Comparison of ENCODE assay signal across 26 cellular contexts in the genomic region with DNA sequence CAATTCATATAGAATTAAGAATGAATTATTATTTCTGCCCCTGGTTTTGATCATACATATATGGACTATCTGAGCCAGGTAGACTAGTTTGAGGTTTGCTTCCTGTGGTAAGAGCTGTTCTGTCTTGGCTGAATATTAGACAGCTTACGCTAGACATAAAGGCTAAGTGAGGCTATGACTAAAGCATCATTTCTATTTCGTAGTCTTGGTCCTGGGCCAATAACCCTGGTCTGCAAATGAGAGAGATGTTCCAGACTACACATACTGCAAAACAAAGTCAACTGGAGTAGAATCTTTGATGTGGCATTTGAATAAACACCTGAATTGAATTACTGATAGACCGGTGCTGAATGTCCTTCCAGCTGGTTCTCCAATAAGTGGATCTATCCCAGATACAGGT. TPM values are rescaled to one million over a fixed set of nuclear protein-coding genes. Genes with fewer than 3 reads are reported as not detected.
"Had no signal": no experiment of that assay in that cellular context is flagged by ENCODE, and none has a peak within 500 bp of the region (broad histone marks: within the 10 kb centered on the region; RNA-seq: fewer than 3 reads in every experiment).

No MANE protein-coding gene starts in this region.

- H3K27me3 ChIP-seq: adrenal gland, MG63 had no signal

- H3K4me1 ChIP-seq: adrenal gland had no signal

- H3K9ac ChIP-seq: KMS-11 had no signal

- H3K4me3 ChIP-seq: adrenal gland, MG63, PC-9 had no signal

- H3K36me3 ChIP-seq: adrenal gland, MG63, WERI-Rb-1 had no signal

- H3K27ac ChIP-seq: adrenal gland, KMS-11, PC-9, WERI-Rb-1 had no signal

- H2AFZ ChIP-seq: PC-9 had no signal

- H3K27ac Mint-ChIP-seq: activated CD4-positive, alpha-beta memory T cell treated with anti-CD3 and anti-CD28 coated beads, Interleukin-2, amount 10 ng/mL, durations not matched to agents 7 days and 5 days; activated CD4-positive, alpha-beta T cell treated with anti-CD3 and anti-CD28 coated beads for 36 hours; activated naive CD4-positive, alpha-beta T cell treated with anti-CD3 and anti-CD28 coated beads, Interleukin-2, amount 10 ng/mL, durations not matched to agents 7 days and 5 days; activated naive CD8-positive, alpha-beta T cell treated with anti-CD3 and anti-CD28 coated beads, Interleukin-2, amount 10 ng/mL, durations not matched to agents 7 days and 5 days; activated T-helper 2 cell treated with anti-CD3 and anti-CD28 coated beads, Interferon-gamma antibody, Interleukin-2, Interleukin-4, amounts not matched to agents 10 μg/mL and 5 μg/mL and 100 μg/mL, durations not matched to agents 14 hours and 24 hours and 36 hours had no signal

- ATAC-seq: activated CD4-positive, alpha-beta T cell treated with anti-CD3 and anti-CD28 coated beads for 36 hours had no signal

- H3K36me3 Mint-ChIP-seq: activated naive CD4-positive, alpha-beta T cell treated with anti-CD3 and anti-CD28 coated beads, Interleukin-2, amount 10 ng/mL, durations not matched to agents 7 days and 5 days; activated naive CD8-positive, alpha-beta T cell treated with anti-CD3 and anti-CD28 coated beads, Interleukin-2, amount 10 ng/mL, durations not matched to agents 7 days and 5 days had no signal

- DNase-seq: activated CD4-positive, alpha-beta memory T cell treated with anti-CD3 and anti-CD28 coated beads, Interleukin-2, amount 10 ng/mL, durations not matched to agents 7 days and 5 days; activated CD4-positive, alpha-beta T cell treated with anti-CD3 and anti-CD28 coated beads for 36 hours; activated CD4-positive, alpha-beta T cell treated with anti-CD3 and anti-CD28 coated beads, Interleukin-2, amount 50 U/mL, for 1 hour; activated gamma-delta T cell treated with Interleukin-2 at 50 U/mL for 16 hours; activated naive CD4-positive, alpha-beta T cell treated with anti-CD3 and anti-CD28 coated beads, Interleukin-2, amount 10 ng/mL, durations not matched to agents 7 days and 5 days; activated naive CD8-positive, alpha-beta T cell treated with anti-CD3 and anti-CD28 coated beads, Interleukin-2, amount 10 ng/mL, durations not matched to agents 7 days and 5 days; activated T-cell treated with anti-CD3 and anti-CD28 coated beads for 4 hours; activated T-cell treated with anti-CD3 and anti-CD28 coated beads, Interleukin-2, amount 50 U/mL, for 48 hours; adrenal gland; aorta; MG63; MV-4-11; NCI-H1105; NCI-H1436; NCI-H1694 treated with DMSO at 0.1 percent for 48 hours; NCI-H2029 treated with DMSO at 0.1 percent for 48 hours; NCI-H345; NCI-H524; PC-9; SHP77 treated with DMSO at 0.1 percent for 48 hours; T-helper 1 cell; WERI-Rb-1 had no signal

- H3K9me3 ChIP-seq: adrenal gland, MG63 had no signal

- H3K4me3 Mint-ChIP-seq: activated CD4-positive, alpha-beta memory T cell treated with anti-CD3 and anti-CD28 coated beads, Interleukin-2, amount 10 ng/mL, durations not matched to agents 7 days and 5 days; activated CD4-positive, alpha-beta T cell treated with anti-CD3 and anti-CD28 coated beads for 36 hours; activated naive CD4-positive, alpha-beta T cell treated with anti-CD3 and anti-CD28 coated beads, Interleukin-2, amount 10 ng/mL, durations not matched to agents 7 days and 5 days; activated naive CD8-positive, alpha-beta T cell treated with anti-CD3 and anti-CD28 coated beads, Interleukin-2, amount 10 ng/mL, durations not matched to agents 7 days and 5 days had no signal

- H3K27me3 Mint-ChIP-seq: activated CD4-positive, alpha-beta memory T cell treated with anti-CD3 and anti-CD28 coated beads, Interleukin-2, amount 10 ng/mL, durations not matched to agents 7 days and 5 days; activated naive CD4-positive, alpha-beta T cell treated with anti-CD3 and anti-CD28 coated beads, Interleukin-2, amount 10 ng/mL, durations not matched to agents 7 days and 5 days; activated naive CD8-positive, alpha-beta T cell treated with anti-CD3 and anti-CD28 coated beads, Interleukin-2, amount 10 ng/mL, durations not matched to agents 7 days and 5 days had no signal

- H3K9me3 Mint-ChIP-seq: activated CD4-positive, alpha-beta memory T cell treated with anti-CD3 and anti-CD28 coated beads, Interleukin-2, amount 10 ng/mL, durations not matched to agents 7 days and 5 days; activated naive CD4-positive, alpha-beta T cell treated with anti-CD3 and anti-CD28 coated beads, Interleukin-2, amount 10 ng/mL, durations not matched to agents 7 days and 5 days; activated naive CD8-positive, alpha-beta T cell treated with anti-CD3 and anti-CD28 coated beads, Interleukin-2, amount 10 ng/mL, durations not matched to agents 7 days and 5 days; activated T-helper 2 cell treated with anti-CD3 and anti-CD28 coated beads, Interferon-gamma antibody, Interleukin-2, Interleukin-4, amounts not matched to agents 10 μg/mL and 5 μg/mL and 100 μg/mL, durations not matched to agents 14 hours and 24 hours and 36 hours had no signal

- H3K4me2 ChIP-seq: KMS-11, PC-9 had no signal

- H3K4me1 Mint-ChIP-seq: activated CD4-positive, alpha-beta memory T cell treated with anti-CD3 and anti-CD28 coated beads, Interleukin-2, amount 10 ng/mL, durations not matched to agents 7 days and 5 days; activated CD4-positive, alpha-beta T cell treated with anti-CD3 and anti-CD28 coated beads for 36 hours; activated naive CD4-positive, alpha-beta T cell treated with anti-CD3 and anti-CD28 coated beads, Interleukin-2, amount 10 ng/mL, durations not matched to agents 7 days and 5 days; activated naive CD8-positive, alpha-beta T cell treated with anti-CD3 and anti-CD28 coated beads, Interleukin-2, amount 10 ng/mL, durations not matched to agents 7 days and 5 days had no signal

RNA-seq across cellular contexts. Expression of a gene that starts 40.8 kb away (rescaled TPM):
- total RNA-seq: activated CD4-positive, alpha-beta memory T cell treated with anti-CD3 and anti-CD28 coated beads, Interleukin-2, amount 10 ng/mL, durations not matched to agents 7 days and 5 days; activated CD4-positive, alpha-beta T cell treated with anti-CD3 and anti-CD28 coated beads for 36 hours; activated CD8-positive, alpha-beta memory T cell treated with anti-CD3 and anti-CD28 coated beads for 36 hours; activated naive CD8-positive, alpha-beta T cell treated with anti-CD3 and anti-CD28 coated beads, Interleukin-2, amount 10 ng/mL, durations not matched to agents 7 days and 5 days; PC-9; SK-MEL-5 had no signal
